Comparison of ENCODE assay signal across 23 cellular contexts in genomic region chr3:61154788-61155187, GRCh38.
A peak's percentile ranks its signal among the peaks of the same experiment; 100 is the strongest.
DNase-seq lines count a peak whose midpoint lies in the region; ATAC-seq and TF ChIP-seq lines count a peak whose summit lies in the region.
"Had no signal": no experiment of that assay in that cellular context is flagged by ENCODE, and none has a peak within 500 bp of the region (broad histone marks: within the 10 kb centered on the region; RNA-seq: fewer than 3 reads in every experiment).

No MANE protein-coding gene starts in this region.

- H3K4me1 Mint-ChIP-seq in GM23338 (peaks cover 19% of the 10 kb centered on the region), nephron progenitor cell (peaks cover 26% of the 10 kb centered on the region)
- H3K4me1 Mint-ChIP-seq: B cell; CD8-positive, alpha-beta memory T cell had no signal

- no peak overlapping the region for H2AFZ ChIP-seq in GM23338

- H3K4me2 ChIP-seq in GM23338: no peak overlapping the region

- H3K27ac ChIP-seq in GM23338 (ENCODE audit: low read depth) (no peak overlapping the region), upper lobe of left lung (no peak overlapping the region)
- H3K27ac ChIP-seq: HL-60 had no signal

- no peak for DNase-seq in GM23338 (ENCODE audit: low spot score)
- peak; percentile 5 for DNase-seq in NCI-H345 treated with DMSO at 0.1 percent for 48 hours (lab: John Stamatoyannopoulos, UW; ENCODE audit: unreplicated experiment)
- DNase-seq in left kidney (ENCODE audit: low read depth, low spot score): peak; percentile 69
- DNase-seq in retina: peak; percentile 21
- DNase-seq in T1000 (lab: John Stamatoyannopoulos, UW): no peak
- DNase-seq in upper lobe of left lung: no peak
- DNase-seq in nephron progenitor cell: no peak
- DNase-seq: CD8-positive, alpha-beta memory T cell; DMS 273 treated with DMSO at 0.1 percent for 48 hours; DMS79; EL; GDM1; NCI-H1092 treated with DMSO at 0.1 percent for 48 hours; NCI-H1436; NCI-H187 treated with DMSO at 0.1 percent for 48 hours; NCI-H2107; NCI-H526 treated with DMSO at 0.1 percent for 48 hours; RPMI8226; SHP77 had no signal

- H3K9me3 Mint-ChIP-seq in GM23338: no peaks in the 10 kb centered on the region
- no peaks in the 10 kb centered on the region for H3K9me3 Mint-ChIP-seq in nephron progenitor cell

- no peaks in the 10 kb centered on the region for H3K36me3 ChIP-seq in GM23338 (ENCODE audit: insufficient read depth)
- H3K36me3 ChIP-seq in upper lobe of left lung: no peaks in the 10 kb centered on the region

- no peak overlapping the region for H3K4me3 Mint-ChIP-seq in GM23338
- H3K4me3 Mint-ChIP-seq in nephron progenitor cell: no peak overlapping the region
- H3K4me3 Mint-ChIP-seq: B cell; CD14-positive monocyte; CD8-positive, alpha-beta memory T cell had no signal

- no peak for TF ChIP-seq EP300 in upper lobe of left lung (IDR thresholded peaks at IDR 0.05)

- no peaks in the 10 kb centered on the region for H4K20me1 ChIP-seq in GM23338 (replicated peaks; ENCODE audit: insufficient read depth)

- no peaks in the 10 kb centered on the region for H3K9me2 ChIP-seq in GM23338 (ENCODE audit: insufficient read depth)

- H3K27me3 ChIP-seq in GM23338 (ENCODE audit: insufficient read depth) (no peaks in the 10 kb centered on the region), upper lobe of left lung (no peaks in the 10 kb centered on the region)

- H3K27me3 Mint-ChIP-seq in GM23338 (ENCODE audit: insufficient read depth, low read depth, poor library complexity): no peaks in the 10 kb centered on the region
- peaks cover 3% of the 10 kb centered on the region for H3K27me3 Mint-ChIP-seq in nephron progenitor cell (ENCODE audit: low read depth, poor library complexity)
- H3K27me3 Mint-ChIP-seq: B cell; CD8-positive, alpha-beta memory T cell had no signal

- TF ChIP-seq POLR2A in upper lobe of left lung (IDR thresholded peaks at IDR 0.05): no peak

- ATAC-seq in GM23338: no peak
- no peak for ATAC-seq in upper lobe of left lung (ENCODE audit: low FRiP score in 2 of 2)
- ATAC-seq: GM12878 had no signal

- H3K27ac Mint-ChIP-seq in GM23338 (0 out of 2 replicates have a peak overlapping the region, but pooled peaks have one; percentile 8), nephron progenitor cell (no peak overlapping the region)
- H3K27ac Mint-ChIP-seq: B cell; CD14-positive monocyte; CD8-positive, alpha-beta memory T cell had no signal

- 0 out of 2 replicates have a peak, but pooled peaks cover 4% of the 10 kb centered on the region for H3K4me1 ChIP-seq in GM23338 (ENCODE audit: insufficient read depth)
- H3K4me1 ChIP-seq in upper lobe of left lung: no peaks in the 10 kb centered on the region

- H3K9me3 ChIP-seq in upper lobe of left lung: no peaks in the 10 kb centered on the region

- TF ChIP-seq CTCF in GM23338 (conservative IDR thresholded peaks at IDR 0.05; ENCODE audit: low read depth in 2 of 2): no peak
- TF ChIP-seq CTCF in upper lobe of left lung (IDR thresholded peaks at IDR 0.05): no peak
- no peak for TF ChIP-seq CTCF in nephron progenitor cell (IDR thresholded peaks at IDR 0.05)

- H3K79me2 ChIP-seq in GM23338 (replicated peaks; ENCODE audit: insufficient read depth): no peaks in the 10 kb centered on the region

- 86 to 91% methylated on average over 3 of the region's 3 CpGs for WGBS in upper lobe of left lung, 2 donors

- no peaks in the 10 kb centered on the region for H3F3A ChIP-seq in GM23338 (replicated peaks; ENCODE audit: low read depth)

- no peak overlapping the region for H3K4me3 ChIP-seq in GM23338
- H3K4me3 ChIP-seq in upper lobe of left lung: no peak overlapping the region
- H3K4me3 ChIP-seq: GM12878 had no signal

- H3K36me3 Mint-ChIP-seq in GM23338 (ENCODE audit: low read depth) (no peaks in the 10 kb centered on the region), nephron progenitor cell (ENCODE audit: low read depth) (no peaks in the 10 kb centered on the region)
- H3K36me3 Mint-ChIP-seq: CD14-positive monocyte had no signal

TF ChIP-seq in GM23338, 12 proteins besides CTCF, POLR2A, EP300 and RAD21 (continues in another document):
- TF ChIP-seq JUNB (IDR thresholded peaks at IDR 0.05; ENCODE audit: unreplicated experiment) (no peak), EZH2 (IDR thresholded peaks at IDR 0.05; ENCODE audit: low read depth, unreplicated experiment) (no peak), ETS1 (IDR thresholded peaks at IDR 0.05) (no peak), ZNF331 (CRISPR knock-in tag; IDR thresholded peaks at IDR 0.05; ENCODE audit: low read depth) (no peak), POLR2AphosphoS5 (IDR thresholded peaks at IDR 0.05; ENCODE audit: low read depth) (no peak), ZNF462 (CRISPR knock-in tag; IDR thresholded peaks at IDR 0.05) (no peak), STAT1 (IDR thresholded peaks at IDR 0.05; ENCODE audit: unreplicated experiment) (no peak), CREB1 (CRISPR knock-in tag; IDR thresholded peaks at IDR 0.05; ENCODE audit: low read depth) (no peak), NANOG (IDR thresholded peaks at IDR 0.05; ENCODE audit: borderline replicate concordance) (no peak), EZH2phosphoT487 (IDR thresholded peaks at IDR 0.05; ENCODE audit: unreplicated experiment) (no peak)

Comparison
In these comparisons a context has a peak if more than half of its experiments do, and no peak if none do; other contexts are left out.
1. DNase-seq: peak in NCI-H345 treated with DMSO at 0.1 percent for 48 hours (single experiment), left kidney (single experiment) and retina (single experiment); none in GM23338 (single experiment), T1000 (single experiment), upper lobe of left lung (0 of 2) and nephron progenitor cell (single experiment).